9 cellular contexts compared by ENCODE assay signal in the genomic region with DNA sequence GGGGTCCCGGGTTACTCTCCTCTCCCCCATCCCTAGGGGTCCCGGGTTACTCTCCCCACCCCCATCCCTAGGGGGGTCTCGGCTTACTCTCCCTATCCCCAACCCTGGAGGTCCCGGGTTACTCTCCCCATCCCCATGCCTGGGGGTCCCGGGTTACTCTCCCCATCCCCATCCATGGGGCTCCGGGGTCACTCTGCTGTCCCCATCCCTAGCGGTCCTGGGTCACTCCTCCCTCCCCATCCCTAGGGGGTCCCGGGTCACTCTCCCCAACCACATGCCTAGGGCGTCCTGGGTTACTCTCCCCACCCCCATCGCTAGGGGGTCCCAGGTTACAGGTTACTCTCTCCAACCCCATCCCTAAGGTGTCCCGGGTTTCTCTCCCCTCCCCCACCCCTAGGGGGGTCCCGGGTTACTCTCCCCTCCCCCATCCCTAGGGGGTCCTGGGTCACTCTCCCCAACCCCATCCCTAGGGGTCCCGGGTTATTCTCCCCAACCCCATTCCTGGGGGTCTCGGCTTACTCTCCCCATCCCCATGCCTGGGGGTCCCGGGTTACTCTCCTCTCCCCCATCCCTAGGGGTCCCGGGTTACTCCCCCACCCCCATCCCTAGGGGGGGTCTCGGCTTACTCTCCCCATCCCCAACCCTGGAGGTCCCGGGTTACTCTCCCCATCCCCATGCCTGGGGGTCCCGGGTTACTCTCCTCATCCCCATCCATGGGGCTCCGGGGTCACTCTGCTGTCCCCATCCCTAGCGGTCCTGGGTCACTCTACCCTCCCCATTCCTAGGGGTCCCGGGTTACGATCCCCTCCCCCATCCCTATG. TPM values are rescaled to one million over a fixed set of nuclear protein-coding genes. Genes with fewer than 3 reads are reported as not detected.
A peak's percentile ranks its signal among the peaks of the same experiment; 100 is the strongest.
DNase-seq lines count a peak whose midpoint lies in the region; ATAC-seq, FAIRE-seq and TF ChIP-seq lines count a peak whose summit lies in the region.
"Had no signal": no experiment of that assay in that cellular context is flagged by ENCODE, and none has a peak within 500 bp of the region (broad histone marks: within the 10 kb centered on the region; RNA-seq: fewer than 3 reads in every experiment).

No MANE protein-coding gene starts in this region.

- H2AFZ ChIP-seq in KMS-11 (ENCODE audit: low read depth) = no peak overlapping the region

- no peak overlapping the region for H3K27ac Mint-ChIP-seq in activated naive CD8-positive, alpha-beta T cell treated with anti-CD3 and anti-CD28 coated beads, Interleukin-2, amount 50 U/mL, for 24 hours

- H3K36me3 ChIP-seq in KMS-11 (ENCODE audit: insufficient read depth) = no peaks in the 10 kb centered on the region
- H3K36me3 ChIP-seq in kidney (ENCODE audit: control insufficient read depth in 1 of 2, insufficient read depth in 2 of 2, low read length in 2 of 2) = no peaks in the 10 kb centered on the region

- H3K4me1 ChIP-seq in KMS-11 (ENCODE audit: low read depth, poor library complexity, severe bottlenecking) = peaks cover 11% of the 10 kb centered on the region
- H3K4me1 ChIP-seq in kidney (ENCODE audit: control insufficient read depth in 1 of 2, insufficient read depth in 1 of 2, low read depth in 1 of 2, low read length in 2 of 2) = peaks cover 4 to 8% of the 10 kb centered on the region in 2 donors

- H3K27ac ChIP-seq in KMS-11 = no peak overlapping the region; the same call in 1 of the 2 replicates
- no peak overlapping the region for H3K27ac ChIP-seq in kidney (ENCODE audit: low read depth in 2 of 2, low read length in 2 of 2)
- peak overlapping the region; percentile 77 for H3K27ac ChIP-seq in substantia nigra (ENCODE audit: low read depth, low read length, poor library complexity, severe bottlenecking)

- intact Hi-C loops in kidney (cut with DNase I) = no loop called here

- peak overlapping the region; percentile 42 for H3K4me2 ChIP-seq in KMS-11

- no peak for DNase-seq in activated naive CD8-positive, alpha-beta T cell treated with anti-CD3 and anti-CD28 coated beads, Interleukin-2, amount 50 U/mL, for 24 hours
- DNase-seq in kidney (peak; percentile 88), substantia nigra (lab: John Stamatoyannopoulos, UW) (no peak), Ammon's horn (ENCODE audit: low spot score) (no peak)
- DNase-seq: NCI-H226 had no signal

- H3K9me3 ChIP-seq in kidney (ENCODE audit: control insufficient read depth in 1 of 2, low read length in 2 of 2) = no peaks in the 10 kb centered on the region

- H3K4me3 Mint-ChIP-seq in activated naive CD8-positive, alpha-beta T cell treated with anti-CD3 and anti-CD28 coated beads, Interleukin-2, amount 50 U/mL, for 24 hours = peak overlapping the region; percentile 84

- H3K9ac ChIP-seq in KMS-11 (peak overlapping the region; percentile 68; the same call in 1 of the 2 replicates), kidney (ENCODE audit: low read length in 2 of 2) (peak overlapping the region; percentile 54 to 79)

- no peaks in the 10 kb centered on the region for H3K27me3 Mint-ChIP-seq in activated naive CD8-positive, alpha-beta T cell treated with anti-CD3 and anti-CD28 coated beads, Interleukin-2, amount 50 U/mL, for 24 hours

- TF ChIP-seq CTCF in KMS-11 (conservative IDR thresholded peaks at IDR 0.05; ENCODE audit: low read depth, low read length) = no peak
- TF ChIP-seq CTCF in kidney (IDR thresholded peaks at IDR 0.05; ENCODE audit: borderline replicate concordance, extremely low read depth, insufficient read depth) = no peak

- no peaks in the 10 kb centered on the region for H3K27me3 ChIP-seq in KMS-11 (ENCODE audit: insufficient read depth, low read depth)

- H3K4me3 ChIP-seq in KMS-11 (IDR thresholded peaks at IDR 0.05; ENCODE audit: insufficient read depth, low read depth, low read length) (no peak overlapping the region), kidney (ENCODE audit: low read length in 2 of 2) (peak overlapping the region; percentile 71 to 86)

- peaks cover 25% of the 10 kb centered on the region; the same call in 1 of the 2 replicates for H3K79me2 ChIP-seq in KMS-11 (ENCODE audit: insufficient read depth, low read depth)

- peaks cover 31% of the 10 kb centered on the region for H3K36me3 Mint-ChIP-seq in activated naive CD8-positive, alpha-beta T cell treated with anti-CD3 and anti-CD28 coated beads, Interleukin-2, amount 50 U/mL, for 24 hours (ENCODE audit: low read depth)

- H3K4me1 Mint-ChIP-seq in activated naive CD8-positive, alpha-beta T cell treated with anti-CD3 and anti-CD28 coated beads, Interleukin-2, amount 50 U/mL, for 24 hours = peaks cover 13% of the 10 kb centered on the region

- FAIRE-seq in kidney (lab: Jason Lieb, UNC) = no peak
- FAIRE-seq: islet of Langerhans had no signal

- ATAC-seq in activated naive CD8-positive, alpha-beta T cell treated with anti-CD3 and anti-CD28 coated beads, Interleukin-2, amount 50 U/mL, for 24 hours = no peak
- ATAC-seq in HG02870 (IDR thresholded peaks at IDR 0.05; ENCODE audit: unreplicated experiment) = no peak
- ATAC-seq in GM19455 (IDR thresholded peaks at IDR 0.05; ENCODE audit: unreplicated experiment) = no peak

- peaks cover 28% of the 10 kb centered on the region for H3K9me3 Mint-ChIP-seq in activated naive CD8-positive, alpha-beta T cell treated with anti-CD3 and anti-CD28 coated beads, Interleukin-2, amount 50 U/mL, for 24 hours

- H4K20me1 ChIP-seq in KMS-11 (ENCODE audit: insufficient read depth) = no peaks in the 10 kb centered on the region

RNA-seq across cellular contexts. Expression of gene ASMTL, which starts 0.8 kb away (rescaled TPM):
- total RNA-seq in kidney = 33.3 TPM
- polyA plus RNA-seq in kidney (ENCODE audit: insufficient read depth, low read depth, low replicate concordance) = 29.9 TPM

RNA-seq across cellular contexts. Expression of gene SLC25A6, which starts 60.0 kb away (rescaled TPM):
- 357 TPM for total RNA-seq in kidney
- 654 TPM for polyA plus RNA-seq in kidney (ENCODE audit: insufficient read depth, low read depth, low replicate concordance)
